Comparison of ENCODE assay signal across 1 cellular context in genomic region chr1:201945863-201946223, GRCh38.
TF ChIP-seq lines count a peak whose summit lies in the region.

No MANE protein-coding gene starts in this region.

TF ChIP-seq in endothelial cell of umbilical vein, 7 proteins besides CTCF, POLR2A, EP300 and RAD21:
- no peak for TF ChIP-seq MAX (IDR thresholded peaks at IDR 0.05; ENCODE audit: insufficient read depth, insufficient read length)
- no peak for TF ChIP-seq MYC (IDR thresholded peaks at IDR 0.05; ENCODE audit: low read depth, low read length)
- no peak for TF ChIP-seq EZH2 (IDR thresholded peaks at IDR 0.05; ENCODE audit: borderline replicate concordance, low read depth, low read length, severe bottlenecking)
- no peak for TF ChIP-seq GATA2 (IDR thresholded peaks at IDR 0.05; ENCODE audit: insufficient read depth, insufficient read length, low read depth, low read length)
- TF ChIP-seq POLR2AphosphoS5 (IDR thresholded peaks at IDR 0.05; ENCODE audit: insufficient read depth, low read depth, low read length) = no peak
- no peak for TF ChIP-seq FOS (IDR thresholded peaks at IDR 0.05; ENCODE audit: borderline replicate concordance, insufficient read depth, low read length)
- TF ChIP-seq JUN (IDR thresholded peaks at IDR 0.05; ENCODE audit: borderline replicate concordance, insufficient read depth, insufficient read length, low read depth) = no peak
